In the genomic region with DNA sequence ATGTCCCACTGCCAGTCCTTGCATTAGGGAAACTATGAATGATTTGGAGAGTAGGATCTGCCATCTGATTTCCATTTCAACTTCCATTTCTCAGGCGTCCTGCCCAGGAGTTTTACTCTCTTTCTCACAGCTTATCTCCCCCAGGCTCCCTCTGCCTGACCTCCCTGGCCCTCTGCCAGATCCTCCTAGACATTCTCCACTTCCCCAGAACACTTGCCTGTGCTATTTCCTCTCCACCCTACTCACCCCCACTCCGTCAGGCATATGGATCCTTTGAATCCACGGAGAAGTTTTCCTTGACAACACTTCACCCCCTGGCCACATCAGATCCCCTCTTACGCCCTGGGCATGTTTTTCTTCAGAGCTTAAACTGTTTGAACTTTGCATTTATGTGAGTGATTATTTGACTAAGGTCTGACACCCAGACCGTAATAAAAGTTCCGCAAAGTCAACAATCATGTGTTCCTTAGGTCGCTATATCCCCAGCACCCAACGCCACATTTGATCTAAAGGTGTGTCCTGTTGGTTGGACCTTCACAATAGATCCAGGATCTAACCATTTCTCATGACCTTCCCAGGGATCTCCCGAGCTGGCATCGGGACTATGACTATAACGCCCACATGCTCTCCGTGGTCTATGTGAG, we compare ENCODE assay signal across 14 cellular contexts.
DNase-seq lines count a peak whose midpoint lies in the region; ATAC-seq and TF ChIP-seq lines count a peak whose summit lies in the region.
"Had no signal": no experiment of that assay in that cellular context is flagged by ENCODE, and none has a peak within 500 bp of the region (broad histone marks: within the 10 kb centered on the region; RNA-seq: fewer than 3 reads in every experiment).

No MANE protein-coding gene starts in this region.

- no peak overlapping the region for H3K4me3 ChIP-seq in heart right ventricle
- H3K4me3 ChIP-seq in testis: no peak overlapping the region
- no peak overlapping the region for H3K4me3 ChIP-seq in dorsolateral prefrontal cortex

- H3K36me3 Mint-ChIP-seq in activated naive CD4-positive, alpha-beta T cell treated with anti-CD3 and anti-CD28 coated beads, Interleukin-2, amount 10 ng/mL, durations not matched to agents 7 days and 5 days: peaks cover 10% of the 10 kb centered on the region
- H3K36me3 Mint-ChIP-seq: brain had no signal

- H3K4me1 ChIP-seq in heart right ventricle (peaks cover 0 to 19% (median 0%) of the 10 kb centered on the region in 9 donors), testis (no peaks in the 10 kb centered on the region)

- H3K9me3 ChIP-seq in heart right ventricle: no peaks in the 10 kb centered on the region
- H3K9me3 ChIP-seq in testis: no peaks in the 10 kb centered on the region

- intact Hi-C loops in heart right ventricle (cut with DNase I) (no loop called here), testis (cut with DNase I; ENCODE audit: low total_unique reads) (no loop called here), dorsolateral prefrontal cortex (cut with DNase I) (no loop called here)

- H3K9me3 Mint-ChIP-seq in activated naive CD4-positive, alpha-beta T cell treated with anti-CD3 and anti-CD28 coated beads, Interleukin-2, amount 10 ng/mL, durations not matched to agents 7 days and 5 days: peaks cover 4% of the 10 kb centered on the region

- ATAC-seq in heart right ventricle (no peak), omental fat pad (ENCODE audit: low FRiP score) (no peak)

- H3K27ac ChIP-seq in heart right ventricle (no peak overlapping the region), testis (no peak overlapping the region), dorsolateral prefrontal cortex (no peak overlapping the region)
- H3K27ac ChIP-seq: epithelial cell of prostate had no signal

- CTCF ChIA-PET in activated naive CD4-positive, alpha-beta T cell treated with anti-CD3 and anti-CD28 coated beads, Interleukin-2, amount 10 ng/mL, durations not matched to agents 7 days and 5 days (lab: Charles Lee): no interaction called here

- H3K4me3 Mint-ChIP-seq in activated naive CD4-positive, alpha-beta T cell treated with anti-CD3 and anti-CD28 coated beads, Interleukin-2, amount 10 ng/mL, durations not matched to agents 7 days and 5 days: no peak overlapping the region
- H3K4me3 Mint-ChIP-seq: brain had no signal

- H3K36me3 ChIP-seq in heart right ventricle (no peaks in the 10 kb centered on the region), testis (ENCODE audit: low read depth, missing control alignments) (no peaks in the 10 kb centered on the region)

- WGBS in heart right ventricle, 2 donors: 80% methylated on average over 12 of the region's 12 CpGs
- WGBS in testis, 2 donors: 77 to 83% methylated on average over 12 of the region's 12 CpGs

- no peak for TF ChIP-seq CTCF in heart right ventricle (IDR thresholded peaks at IDR 0.05)
- no peak for TF ChIP-seq CTCF in testis (IDR thresholded peaks at IDR 0.05)
- no peak for TF ChIP-seq CTCF in omental fat pad (IDR thresholded peaks at IDR 0.05)
- TF ChIP-seq CTCF in dorsolateral prefrontal cortex (IDR thresholded peaks at IDR 0.05 in 54 of 56, conservative IDR thresholded peaks at IDR 0.05 in 2 of 56; ENCODE audit: low read depth in 1 of 56, partially characterized antibody in 56 of 56): no peak

- peaks cover 33% of the 10 kb centered on the region for H3K4me1 Mint-ChIP-seq in activated naive CD4-positive, alpha-beta T cell treated with anti-CD3 and anti-CD28 coated beads, Interleukin-2, amount 10 ng/mL, durations not matched to agents 7 days and 5 days

- H3K27me3 Mint-ChIP-seq in activated naive CD4-positive, alpha-beta T cell treated with anti-CD3 and anti-CD28 coated beads, Interleukin-2, amount 10 ng/mL, durations not matched to agents 7 days and 5 days: no peaks in the 10 kb centered on the region

- H3K27me3 ChIP-seq in heart right ventricle: no peaks in the 10 kb centered on the region
- H3K27me3 ChIP-seq in testis: no peaks in the 10 kb centered on the region
- no peaks in the 10 kb centered on the region for H3K27me3 ChIP-seq in dorsolateral prefrontal cortex

- TF ChIP-seq POLR2A in testis (IDR thresholded peaks at IDR 0.05): no peak

- no peak for DNase-seq in activated naive CD4-positive, alpha-beta T cell treated with anti-CD3 and anti-CD28 coated beads, Interleukin-2, amount 10 ng/mL, durations not matched to agents 7 days and 5 days
- no peak for DNase-seq in activated naive CD4-positive, alpha-beta T cell treated with anti-CD3 and anti-CD28 coated beads, Interleukin-2, amount 50 U/mL, for 16 hours
- DNase-seq in SK-N-DZ (ENCODE audit: low spot score) (peak; percentile 25), heart right ventricle (peak; percentile 22 to 29), testis (peak; percentile 31), omental fat pad (ENCODE audit: low spot score) (no peak), dorsolateral prefrontal cortex (no peak), NCI-H1930 (lab: John Stamatoyannopoulos, UW) (no peak)
- DNase-seq: activated T-cell treated with anti-CD3 and anti-CD28 coated beads, Interleukin-2, amount 50 U/mL, for 48 hours; DND-41; RPMI8226; trophoblast cell had no signal

- peak overlapping the region; percentile 47 for H3K27ac Mint-ChIP-seq in activated naive CD4-positive, alpha-beta T cell treated with anti-CD3 and anti-CD28 coated beads, Interleukin-2, amount 10 ng/mL, durations not matched to agents 7 days and 5 days

Comparison
In these comparisons a context has a peak if more than half of its experiments do, and no peak if none do; other contexts are left out.
1. DNase-seq: peak in SK-N-DZ (single experiment), heart right ventricle (2 of 2) and testis (single experiment); none in activated naive CD4-positive, alpha-beta T cell treated with anti-CD3 and anti-CD28 coated beads, Interleukin-2, amount 10 ng/mL, durations not matched to agents 7 days and 5 days (single experiment), activated naive CD4-positive, alpha-beta T cell treated with anti-CD3 and anti-CD28 coated beads, Interleukin-2, amount 50 U/mL, for 16 hours (single experiment), omental fat pad (single experiment), dorsolateral prefrontal cortex (0 of 10) and NCI-H1930 (0 of 2).